In genomic region chr6:79842382-79843040, GRCh38 we compare ENCODE assay signal across 16 cellular contexts.
DNase-seq lines count a peak whose midpoint lies in the region; ATAC-seq lines count a peak whose summit lies in the region.
"Had no signal": no experiment of that assay in that cellular context is flagged by ENCODE, and none has a peak within 500 bp of the region (broad histone marks: within the 10 kb centered on the region; RNA-seq: fewer than 3 reads in every experiment).

No MANE protein-coding gene starts in this region.

- DNase-seq in activated CD4-positive, alpha-beta T cell treated with anti-CD3 and anti-CD28 coated beads for 48 hours: no peak
- no peak for DNase-seq in NCI-H2107 treated with DMSO at 0.1 percent for 48 hours (lab: John Stamatoyannopoulos, UW; ENCODE audit: unreplicated experiment)
- no peak for DNase-seq in retina
- DNase-seq: activated naive CD4-positive, alpha-beta T cell treated with anti-CD3 and anti-CD28 coated beads, Interleukin-2, amount 10 ng/mL, durations not matched to agents 7 days and 5 days; brain microvascular endothelial cell; effector CD4-positive, alpha-beta T cell; naive thymus-derived CD4-positive, alpha-beta T cell; NCI-H510A treated with DMSO at 0.1 percent for 48 hours; PC-3; upper lobe of right lung had no signal

- peak; percentile 23 for ATAC-seq in GM18868 (IDR thresholded peaks at IDR 0.05; ENCODE audit: unreplicated experiment)
- peak; percentile 62 for ATAC-seq in GM21390 (IDR thresholded peaks at IDR 0.05; ENCODE audit: unreplicated experiment)
- peak; percentile 45 for ATAC-seq in HG02885 (IDR thresholded peaks at IDR 0.05; ENCODE audit: poor library complexity, unreplicated experiment)
- peak; percentile 40 for ATAC-seq in HG03442 (IDR thresholded peaks at IDR 0.05; ENCODE audit: unreplicated experiment)
- no peak for ATAC-seq in HG03565 (IDR thresholded peaks at IDR 0.05; ENCODE audit: unreplicated experiment)
- ATAC-seq: PC-3, SK-N-SH treated with all-trans-retinoic acid at 6 μM for 48 hours, upper lobe of right lung had no signal
